In the genomic region with DNA sequence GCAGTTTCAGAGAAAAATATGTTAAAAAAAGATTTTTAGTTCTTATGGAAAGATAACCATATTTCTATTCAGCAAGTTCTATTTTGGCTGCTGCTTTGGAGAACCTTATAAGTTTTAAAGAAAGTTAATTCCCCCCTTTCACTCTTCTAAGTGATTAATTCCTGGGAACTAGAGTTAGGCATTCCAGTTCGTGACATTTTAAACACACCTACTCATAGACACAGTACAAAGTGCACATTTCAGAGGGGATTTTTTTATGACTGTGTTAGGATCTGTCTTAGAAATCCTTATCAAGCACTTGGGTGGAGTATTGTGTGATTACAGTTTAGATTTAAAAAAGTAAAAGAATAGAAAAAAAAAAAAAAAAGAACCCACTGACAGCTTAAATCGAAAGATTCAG, we compare ENCODE assay signal across 1 cellular context.
TF ChIP-seq lines count a peak whose summit lies in the region.

No MANE protein-coding gene starts in this region.

TF ChIP-seq in IMR-90, 13 proteins besides CTCF, POLR2A, EP300 and RAD21:
- TF ChIP-seq BHLHE40 (IDR thresholded peaks at IDR 0.05; ENCODE audit: low read depth, low read length) (no peak), MAFK (IDR thresholded peaks at IDR 0.05; ENCODE audit: low read depth, low read length) (no peak), MAZ (IDR thresholded peaks at IDR 0.05; ENCODE audit: borderline replicate concordance, low read depth, low read length) (no peak), SMC3 (IDR thresholded peaks at IDR 0.05; ENCODE audit: low read depth, low read length) (no peak), RFX5 (IDR thresholded peaks at IDR 0.05; ENCODE audit: low read depth, low read length) (no peak), CHD1 (IDR thresholded peaks at IDR 0.05; ENCODE audit: low read depth, low read length) (no peak), CEBPB (IDR thresholded peaks at IDR 0.05; ENCODE audit: low read depth, low read length) (no peak), RCOR1 (IDR thresholded peaks at IDR 0.05; ENCODE audit: insufficient replicate concordance, low read length) (no peak), FOS (IDR thresholded peaks at IDR 0.05; ENCODE audit: low read depth, low read length) (no peak), NFE2L2 (IDR thresholded peaks at IDR 0.05; ENCODE audit: low read depth, low read length) (no peak)
- TF ChIP-seq, protein P1, sequence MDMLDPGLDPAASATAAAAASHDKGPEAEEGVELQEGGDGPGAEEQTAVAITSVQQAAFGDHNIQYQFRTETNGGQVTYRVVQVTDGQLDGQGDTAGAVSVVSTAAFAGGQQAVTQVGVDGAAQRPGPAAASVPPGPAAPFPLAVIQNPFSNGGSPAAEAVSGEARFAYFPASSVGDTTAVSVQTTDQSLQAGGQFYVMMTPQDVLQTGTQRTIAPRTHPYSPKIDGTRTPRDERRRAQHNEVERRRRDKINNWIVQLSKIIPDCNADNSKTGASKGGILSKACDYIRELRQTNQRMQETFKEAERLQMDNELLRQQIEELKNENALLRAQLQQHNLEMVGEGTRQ (IDR thresholded peaks at IDR 0.05; ENCODE audit: low read depth, low read length): no peak
- TF ChIP-seq, protein P2, sequence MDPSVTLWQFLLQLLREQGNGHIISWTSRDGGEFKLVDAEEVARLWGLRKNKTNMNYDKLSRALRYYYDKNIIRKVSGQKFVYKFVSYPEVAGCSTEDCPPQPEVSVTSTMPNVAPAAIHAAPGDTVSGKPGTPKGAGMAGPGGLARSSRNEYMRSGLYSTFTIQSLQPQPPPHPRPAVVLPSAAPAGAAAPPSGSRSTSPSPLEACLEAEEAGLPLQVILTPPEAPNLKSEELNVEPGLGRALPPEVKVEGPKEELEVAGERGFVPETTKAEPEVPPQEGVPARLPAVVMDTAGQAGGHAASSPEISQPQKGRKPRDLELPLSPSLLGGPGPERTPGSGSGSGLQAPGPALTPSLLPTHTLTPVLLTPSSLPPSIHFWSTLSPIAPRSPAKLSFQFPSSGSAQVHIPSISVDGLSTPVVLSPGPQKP (IDR thresholded peaks at IDR 0.05; ENCODE audit: borderline replicate concordance, low read depth, low read length): no peak
